8 cellular contexts compared by ENCODE assay signal in the genomic region with DNA sequence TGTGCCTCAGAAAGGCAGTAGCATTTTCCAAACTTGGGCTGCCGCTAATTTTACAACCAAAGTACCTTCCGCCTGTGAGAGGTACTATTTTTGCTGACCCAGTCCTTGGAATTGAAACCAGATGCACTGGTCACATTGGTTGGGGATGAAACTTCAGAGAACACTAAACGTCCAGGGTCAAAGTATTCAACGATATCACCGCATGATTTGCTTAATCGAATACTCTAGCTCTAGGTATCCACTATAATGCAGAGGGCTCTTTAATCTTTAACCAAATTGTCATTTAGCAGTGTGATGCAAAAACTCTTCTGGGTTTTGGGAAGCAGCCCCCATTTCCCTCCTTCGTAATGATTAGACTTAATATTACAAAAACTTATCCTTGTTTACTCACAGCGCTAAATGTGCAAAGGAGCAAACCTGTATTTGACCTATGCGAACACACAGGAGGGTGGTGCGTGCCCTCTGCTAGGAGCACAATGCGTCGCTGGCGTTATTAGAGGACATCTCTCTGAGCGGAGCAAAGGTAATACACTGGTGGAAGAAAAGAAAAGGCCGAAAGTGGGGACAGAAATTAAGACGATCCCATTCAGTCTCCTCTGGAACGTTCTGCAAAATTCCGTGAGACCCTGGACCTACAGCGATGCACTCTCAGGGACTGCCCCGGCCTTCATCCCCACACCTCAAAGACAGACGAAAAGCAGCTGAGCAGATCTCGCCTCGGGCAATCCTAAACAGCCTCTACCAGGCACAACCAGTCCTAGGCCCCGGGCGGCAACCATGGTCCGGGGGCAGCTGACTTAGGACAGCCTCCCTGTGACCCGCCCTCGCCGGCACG. TPM values are rescaled to one million over a fixed set of nuclear protein-coding genes. Genes with fewer than 3 reads are reported as not detected.
DNase-seq lines count a peak whose midpoint lies in the region; TF ChIP-seq lines count a peak whose summit lies in the region.

No MANE protein-coding gene starts in this region.

- no peaks in the 10 kb centered on the region for H3K36me3 ChIP-seq in stomach smooth muscle (ENCODE audit: control insufficient read depth in 2 of 2, insufficient read depth in 2 of 2, low read length in 2 of 2)

- peak; percentile 82 for DNase-seq in DMS153 treated with DMSO at 0.1 percent for 48 hours (lab: John Stamatoyannopoulos, UW; ENCODE audit: unreplicated experiment)
- no peak for DNase-seq in DMS153 (lab: John Stamatoyannopoulos, UW)
- no peak for DNase-seq in activated T-helper 1 cell treated with anti-CD3 and anti-CD28 coated beads, Interleukin-12 subunit alpha, Interleukin-12 subunit beta, Interleukin-2, Interleukin-4 antibody, amounts not matched to agents 30 ng/mL and 10 ng/mL and 1 ng/mL, durations not matched to agents 14 hours and 24 hours and 36 hours (ENCODE audit: low spot score)
- no peak for DNase-seq in GM10266 (ENCODE audit: extremely low spot score)
- DNase-seq in NOMO-1 (lab: John Stamatoyannopoulos, UW; ENCODE audit: unreplicated experiment in 2 of 2): no peak
- DNase-seq in NCI-H2196 (lab: John Stamatoyannopoulos, UW; ENCODE audit: unreplicated experiment): no peak

- peak overlapping the region; percentile 78 for H3K4me3 Mint-ChIP-seq in activated T-helper 1 cell treated with anti-CD3 and anti-CD28 coated beads, Interleukin-12 subunit alpha, Interleukin-12 subunit beta, Interleukin-2, Interleukin-4 antibody, amounts not matched to agents 30 ng/mL and 10 ng/mL and 1 ng/mL, durations not matched to agents 14 hours and 24 hours and 36 hours

- H3K36me3 Mint-ChIP-seq in activated T-helper 1 cell treated with anti-CD3 and anti-CD28 coated beads, Interleukin-12 subunit alpha, Interleukin-12 subunit beta, Interleukin-2, Interleukin-4 antibody, amounts not matched to agents 30 ng/mL and 10 ng/mL and 1 ng/mL, durations not matched to agents 14 hours and 24 hours and 36 hours (ENCODE audit: low read depth): no peaks in the 10 kb centered on the region

- H3K27me3 ChIP-seq in stomach smooth muscle (ENCODE audit: control insufficient read depth in 1 of 2, insufficient read depth in 2 of 2, low read length in 2 of 2): no peaks in the 10 kb centered on the region

- H3K4me1 ChIP-seq in stomach smooth muscle (ENCODE audit: control insufficient read depth, insufficient read depth, low read length): peaks cover 43% of the 10 kb centered on the region

- H3K27me3 Mint-ChIP-seq in activated T-helper 1 cell treated with anti-CD3 and anti-CD28 coated beads, Interleukin-12 subunit alpha, Interleukin-12 subunit beta, Interleukin-2, Interleukin-4 antibody, amounts not matched to agents 30 ng/mL and 10 ng/mL and 1 ng/mL, durations not matched to agents 14 hours and 24 hours and 36 hours (ENCODE audit: insufficient read depth): peaks cover 12% of the 10 kb centered on the region

- H3K27ac Mint-ChIP-seq in activated T-helper 1 cell treated with anti-CD3 and anti-CD28 coated beads, Interleukin-12 subunit alpha, Interleukin-12 subunit beta, Interleukin-2, Interleukin-4 antibody, amounts not matched to agents 30 ng/mL and 10 ng/mL and 1 ng/mL, durations not matched to agents 14 hours and 24 hours and 36 hours: no peak overlapping the region

- no peaks in the 10 kb centered on the region for H3K9me3 Mint-ChIP-seq in activated T-helper 1 cell treated with anti-CD3 and anti-CD28 coated beads, Interleukin-12 subunit alpha, Interleukin-12 subunit beta, Interleukin-2, Interleukin-4 antibody, amounts not matched to agents 30 ng/mL and 10 ng/mL and 1 ng/mL, durations not matched to agents 14 hours and 24 hours and 36 hours

- intact Hi-C loops in activated T-helper 1 cell treated with anti-CD3 and anti-CD28 coated beads, Interleukin-12 subunit alpha, Interleukin-12 subunit beta, Interleukin-2, Interleukin-4 antibody, amounts not matched to agents 30 ng/mL and 10 ng/mL and 1 ng/mL, durations not matched to agents 14 hours and 24 hours and 36 hours (cut with micrococcal nuclease): loop anchor here (1.0 to 5.0 kb wide), 6 partner anchors 37 to 1115 kb away; a partner anchor contains a TSS

- no peaks in the 10 kb centered on the region for H3K9me3 ChIP-seq in iPS-18c (ENCODE audit: control insufficient read depth, insufficient read depth, low read length)
- peaks cover 0 to 6% of the 10 kb centered on the region in 2 donors for H3K9me3 ChIP-seq in stomach smooth muscle (ENCODE audit: control insufficient read depth in 2 of 2, low read length in 2 of 2)

- H3K4me1 Mint-ChIP-seq in activated T-helper 1 cell treated with anti-CD3 and anti-CD28 coated beads, Interleukin-12 subunit alpha, Interleukin-12 subunit beta, Interleukin-2, Interleukin-4 antibody, amounts not matched to agents 30 ng/mL and 10 ng/mL and 1 ng/mL, durations not matched to agents 14 hours and 24 hours and 36 hours (ENCODE audit: low read depth): peaks cover 13% of the 10 kb centered on the region

- no peak for TF ChIP-seq CTCF in GM10266 (IDR thresholded peaks at IDR 0.05; ENCODE audit: control insufficient read depth, insufficient read depth, low read depth, missing control alignments)

- peak overlapping the region; percentile 82 for H3K4me3 ChIP-seq in iPS-18c (ENCODE audit: insufficient read depth, low read depth, low read length)
- H3K4me3 ChIP-seq in stomach smooth muscle (ENCODE audit: low read length in 2 of 2): peak overlapping the region; percentile 58 to 83

- peak overlapping the region; percentile 60 to 83 for H3K9ac ChIP-seq in stomach smooth muscle (ENCODE audit: low read length in 2 of 2)

- peak overlapping the region; percentile 77 for H3K27ac ChIP-seq in stomach smooth muscle (ENCODE audit: low read length)

RNA-seq across cellular contexts. Expression of a gene that starts 0.9 kb away (rescaled TPM):
- 0.91 and 1.5 TPM in 2 replicates for total RNA-seq in activated T-helper 1 cell treated with anti-CD3 and anti-CD28 coated beads, Interleukin-12 subunit alpha, Interleukin-12 subunit beta, Interleukin-2, Interleukin-4 antibody, amounts not matched to agents 30 ng/mL and 10 ng/mL and 1 ng/mL, durations not matched to agents 14 hours and 24 hours and 36 hours
